Comparison of ENCODE assay signal across 12 cellular contexts in genomic region chr9:114889802-114890224, GRCh38. TPM values are rescaled to one million over a fixed set of nuclear protein-coding genes. Genes with fewer than 3 reads are reported as not detected.
DNase-seq lines count a peak whose midpoint lies in the region; ATAC-seq, FAIRE-seq and TF ChIP-seq lines count a peak whose summit lies in the region.
"Had no signal": no experiment of that assay in that cellular context is flagged by ENCODE, and none has a peak within 500 bp of the region (broad histone marks: within the 10 kb centered on the region; RNA-seq: fewer than 3 reads in every experiment).

No MANE protein-coding gene starts in this region.

- CTCF ChIA-PET in activated CD8-positive, alpha-beta memory T cell treated with anti-CD3 and anti-CD28 coated beads, Interleukin-2, amount 10 ng/mL, durations not matched to agents 7 days and 5 days (lab: Charles Lee) = interaction anchor here (0.8 to 3.2 kb wide), 4 partner anchors 9 to 209 kb away, joined by 4 to 10 read pairs (median 6); no protein-coding TSS in a partner anchor
- CTCF ChIA-PET in RWPE1 (lab: Yijun Ruan, JAX) = interaction anchor here (0.8 kb wide), 1 partner anchor 17 kb away, joined by 3 read pairs; no protein-coding TSS in a partner anchor
- CTCF ChIA-PET in endothelial cell of umbilical vein (lab: Charles Lee) = interaction anchor here (5.8 kb wide), 1 partner anchor 16 kb away, joined by 32 read pairs; no protein-coding TSS in a partner anchor

- H3K4me2 ChIP-seq in endothelial cell of umbilical vein (ENCODE audit: insufficient read depth, low read length) = no peak overlapping the region

- FAIRE-seq in endothelial cell of umbilical vein (lab: Jason Lieb, UNC) = no peak

- no peak overlapping the region for H3K9ac ChIP-seq in endothelial cell of umbilical vein (replicated peaks; ENCODE audit: extremely low read depth, insufficient read depth, low read length)

- no peak overlapping the region for H3K4me3 ChIP-seq in endothelial cell of umbilical vein (replicated peaks in 1 of 3; ENCODE audit: insufficient read depth in 1 of 3, low read depth in 1 of 3, low read length in 3 of 3)
- H3K4me3 ChIP-seq: skin epidermis had no signal

- peak overlapping the region; percentile 41 for H3K27ac ChIP-seq in RWPE1
- peak overlapping the region; percentile 53 for H3K27ac ChIP-seq in endothelial cell of umbilical vein (ENCODE audit: insufficient read depth, low read depth, low read length)

- TF ChIP-seq CTCF in RWPE1 (conservative IDR thresholded peaks at IDR 0.05; ENCODE audit: low read depth) (no peak), endothelial cell of umbilical vein (IDR thresholded peaks at IDR 0.05; ENCODE audit: extremely low read depth in 1 of 2, insufficient read depth in 1 of 2, low read depth in 1 of 2, low read length in 2 of 2) (no peak)

- BruUV-seq in endothelial cell of umbilical vein (replicated peaks; lab: Mats Ljungman, UMichigan) = no TSS peak

- H3K36me3 ChIP-seq in endothelial cell of umbilical vein (ENCODE audit: control insufficient read depth in 2 of 2, extremely low read depth in 1 of 2, insufficient read depth in 2 of 2, low read length in 2 of 2) = no peaks in the 10 kb centered on the region

- peak overlapping the region; percentile 67 for H3K27ac Mint-ChIP-seq in activated CD8-positive, alpha-beta memory T cell treated with anti-CD3 and anti-CD28 coated beads, Interleukin-2, amount 10 ng/mL, durations not matched to agents 7 days and 5 days
- H3K27ac Mint-ChIP-seq: mesothelial cell of epicardium had no signal

- H2AFZ ChIP-seq in endothelial cell of umbilical vein (ENCODE audit: low read depth, low read length) = no peak overlapping the region

- dilution Hi-C loops in endothelial cell of umbilical vein (cut with MboI; ENCODE audit: extremely low pct_ligation_motif_present, low sequenced_read_pairs) = no loop called here

- H3K27me3 Mint-ChIP-seq in activated CD8-positive, alpha-beta memory T cell treated with anti-CD3 and anti-CD28 coated beads, Interleukin-2, amount 10 ng/mL, durations not matched to agents 7 days and 5 days = no peaks in the 10 kb centered on the region

- peaks cover 25% of the 10 kb centered on the region for H3K4me1 ChIP-seq in endothelial cell of umbilical vein (ENCODE audit: control insufficient read depth, extremely low read depth, insufficient read depth, low read length)

- no peaks in the 10 kb centered on the region for H3K9me1 ChIP-seq in endothelial cell of umbilical vein (replicated peaks; ENCODE audit: control insufficient read depth, extremely low read depth, insufficient read depth, low read length)

- no peaks in the 10 kb centered on the region for H3K27me3 ChIP-seq in endothelial cell of umbilical vein (ENCODE audit: control insufficient read depth in 2 of 2, insufficient read depth in 2 of 2, low read length in 2 of 2)

- peaks cover 5% of the 10 kb centered on the region for H3K9me3 Mint-ChIP-seq in activated CD8-positive, alpha-beta memory T cell treated with anti-CD3 and anti-CD28 coated beads, Interleukin-2, amount 10 ng/mL, durations not matched to agents 7 days and 5 days (ENCODE audit: low read depth)

- intact Hi-C loops in endothelial cell of umbilical vein (cut with micrococcal nuclease) = no loop called here

- H3K9me3 ChIP-seq in endothelial cell of umbilical vein (replicated peaks; ENCODE audit: control insufficient read depth, insufficient read depth, low read length) = no peaks in the 10 kb centered on the region

- peaks cover 35% of the 10 kb centered on the region for H3K36me3 Mint-ChIP-seq in activated CD8-positive, alpha-beta memory T cell treated with anti-CD3 and anti-CD28 coated beads, Interleukin-2, amount 10 ng/mL, durations not matched to agents 7 days and 5 days
- H3K36me3 Mint-ChIP-seq: mesothelial cell of epicardium had no signal

- peak; percentile 67 for DNase-seq in activated CD8-positive, alpha-beta memory T cell treated with anti-CD3 and anti-CD28 coated beads, Interleukin-2, amount 10 ng/mL, durations not matched to agents 7 days and 5 days
- DNase-seq in activated CD8-positive, alpha-beta memory T cell treated with anti-CD3 and anti-CD28 coated beads, Interleukin-2, amount 50 U/mL, for 48 hours = no peak
- DNase-seq in RWPE1 (ENCODE audit: low spot score) (no peak), endothelial cell of umbilical vein (ENCODE audit: low read depth, low spot score) (no peak), NCI-H748 (lab: John Stamatoyannopoulos, UW; ENCODE audit: unreplicated experiment) (no peak)
- peak; percentile 59 for DNase-seq in stimulated activated naive CD8-positive, alpha-beta T cell treated with anti-CD3 and anti-CD28 coated beads, Interleukin-15, Interleukin-2, amounts not matched to agents 100 U/mL and 50 U/mL, for 24 hours
- DNase-seq: head of caudate nucleus, NCI-H1092 had no signal

- no peak overlapping the region for H3K4me3 Mint-ChIP-seq in activated CD8-positive, alpha-beta memory T cell treated with anti-CD3 and anti-CD28 coated beads, Interleukin-2, amount 10 ng/mL, durations not matched to agents 7 days and 5 days
- H3K4me3 Mint-ChIP-seq: mesothelial cell of epicardium had no signal

- H4K20me1 ChIP-seq in endothelial cell of umbilical vein (replicated peaks; ENCODE audit: control insufficient read depth, extremely low read depth, insufficient read depth, low read length) = no peaks in the 10 kb centered on the region

- peak; percentile 43 for ATAC-seq in activated CD8-positive, alpha-beta memory T cell treated with anti-CD3 and anti-CD28 coated beads, Interleukin-2, amount 10 ng/mL, durations not matched to agents 7 days and 5 days
- peak; percentile 76 for ATAC-seq in stimulated activated naive CD8-positive, alpha-beta T cell treated with anti-CD3 and anti-CD28 coated beads, Interleukin-15, Interleukin-2, amounts not matched to agents 100 U/mL and 50 U/mL, for 24 hours
- ATAC-seq in HG03521 (IDR thresholded peaks at IDR 0.05; ENCODE audit: unreplicated experiment) (no peak), HG03108 (IDR thresholded peaks at IDR 0.05; ENCODE audit: unreplicated experiment) (no peak)

- no peaks in the 10 kb centered on the region for H3K79me2 ChIP-seq in endothelial cell of umbilical vein (ENCODE audit: control insufficient read depth, insufficient read depth, low read length)

- POLR2A ChIA-PET in RWPE1 (lab: Yijun Ruan, JAX; ENCODE audit: low non-redundant PET) = no interaction called here
- POLR2A ChIA-PET in endothelial cell of umbilical vein (lab: Charles Lee) = no interaction called here

- peaks cover 49% of the 10 kb centered on the region for H3K4me1 Mint-ChIP-seq in activated CD8-positive, alpha-beta memory T cell treated with anti-CD3 and anti-CD28 coated beads, Interleukin-2, amount 10 ng/mL, durations not matched to agents 7 days and 5 days

- no peak for TF ChIP-seq POLR2A in endothelial cell of umbilical vein (IDR thresholded peaks at IDR 0.05; ENCODE audit: low read depth, low read length)

TF ChIP-seq in endothelial cell of umbilical vein, 7 proteins besides CTCF, POLR2A, EP300 and RAD21:
- TF ChIP-seq GATA2 (IDR thresholded peaks at IDR 0.05; ENCODE audit: insufficient read depth, insufficient read length, low read depth, low read length) (no peak), MAX (IDR thresholded peaks at IDR 0.05; ENCODE audit: insufficient read depth, insufficient read length) (no peak), POLR2AphosphoS5 (IDR thresholded peaks at IDR 0.05; ENCODE audit: insufficient read depth, low read depth, low read length) (no peak), MYC (IDR thresholded peaks at IDR 0.05; ENCODE audit: low read depth, low read length) (no peak), JUN (IDR thresholded peaks at IDR 0.05; ENCODE audit: borderline replicate concordance, insufficient read depth, insufficient read length, low read depth) (no peak), EZH2 (IDR thresholded peaks at IDR 0.05; ENCODE audit: borderline replicate concordance, low read depth, low read length, severe bottlenecking) (no peak), FOS (IDR thresholded peaks at IDR 0.05; ENCODE audit: borderline replicate concordance, insufficient read depth, low read length) (no peak)

RNA-seq across cellular contexts. Expression of gene TNFSF8, which starts 40.6 kb away (rescaled TPM):
- 10 to 100 TPM; 30.3 to 34.5 TPM for total RNA-seq in activated CD8-positive, alpha-beta memory T cell treated with anti-CD3 and anti-CD28 coated beads, Interleukin-2, amount 10 ng/mL, durations not matched to agents 7 days and 5 days
- total RNA-seq in endothelial cell of umbilical vein = not detected in 2 replicates
- not detected in 2 replicates for polyA plus RNA-seq in endothelial cell of umbilical vein
- 0.03 TPM in 1 of 2 replicates, not detected in the other for polyA plus RNA-seq in endothelial cell of umbilical vein (2011; cell fraction: cytosol; rRNA removed)
- 0.55 TPM in 1 of 2 replicates, not detected in the other for polyA plus RNA-seq in endothelial cell of umbilical vein (2011; cell fraction: nucleus; rRNA removed)
- polyA plus RNA-seq in endothelial cell of umbilical vein (2012) = not detected in 2 replicates
- not detected in 2 replicates for polyA minus RNA-seq in endothelial cell of umbilical vein
- polyA minus RNA-seq in endothelial cell of umbilical vein (2011; cell fraction: cytosol; rRNA and poly(A)+ RNA removed) = not detected
- polyA minus RNA-seq in endothelial cell of umbilical vein (2011; cell fraction: nucleus; rRNA and poly(A)+ RNA removed) = 0.77 and 1.1 TPM in 2 replicates
- total RNA-seq: mesothelial cell of epicardium had no signal

Comparison
In these comparisons a context has a peak if more than half of its experiments do, and no peak if none do; other contexts are left out.
1. DNase-seq: peak in activated CD8-positive, alpha-beta memory T cell treated with anti-CD3 and anti-CD28 coated beads, Interleukin-2, amount 10 ng/mL, durations not matched to agents 7 days and 5 days (single experiment) and stimulated activated naive CD8-positive, alpha-beta T cell treated with anti-CD3 and anti-CD28 coated beads, Interleukin-15, Interleukin-2, amounts not matched to agents 100 U/mL and 50 U/mL, for 24 hours (single experiment); none in activated CD8-positive, alpha-beta memory T cell treated with anti-CD3 and anti-CD28 coated beads, Interleukin-2, amount 50 U/mL, for 48 hours (single experiment), RWPE1 (single experiment), endothelial cell of umbilical vein (single experiment) and NCI-H748 (single experiment).
2. ATAC-seq: peak in activated CD8-positive, alpha-beta memory T cell treated with anti-CD3 and anti-CD28 coated beads, Interleukin-2, amount 10 ng/mL, durations not matched to agents 7 days and 5 days (single experiment) and stimulated activated naive CD8-positive, alpha-beta T cell treated with anti-CD3 and anti-CD28 coated beads, Interleukin-15, Interleukin-2, amounts not matched to agents 100 U/mL and 50 U/mL, for 24 hours (single experiment); none in HG03521 (single experiment) and HG03108 (single experiment).
3. RNA of gene TNFSF8, which starts 40.6 kb away (total RNA-seq): 30.3 to 34.5 TPM in activated CD8-positive, alpha-beta memory T cell treated with anti-CD3 and anti-CD28 coated beads, Interleukin-2, amount 10 ng/mL, durations not matched to agents 7 days and 5 days; not detected in endothelial cell of umbilical vein; every median in the first group is over 10 times any median in the second.